In genomic region chr1:54694771-54695170, GRCh38 we compare ENCODE assay signal across 40 cellular contexts. TPM values are rescaled to one million over a fixed set of nuclear protein-coding genes. Genes with fewer than 3 reads are reported as not detected.
"Had no signal": no experiment of that assay in that cellular context is flagged by ENCODE, and none has a peak within 500 bp of the region (broad histone marks: within the 10 kb centered on the region; RNA-seq: fewer than 3 reads in every experiment).

No MANE protein-coding gene starts in this region.

- H3K27me3 ChIP-seq: adrenal gland, ascending aorta, body of pancreas, breast epithelium, cardiac muscle cell had no signal

- H3K4me3 ChIP-seq: adrenal gland, ascending aorta, body of pancreas, breast epithelium, cardiac muscle cell had no signal

- H3K27ac ChIP-seq: adrenal gland, ascending aorta, body of pancreas, brain microvascular endothelial cell, breast epithelium, cardiac muscle cell had no signal

- H3K36me3 Mint-ChIP-seq: activated naive CD4-positive, alpha-beta T cell treated with anti-CD3 and anti-CD28 coated beads, Interleukin-2, amount 10 ng/mL, durations not matched to agents 7 days and 5 days; activated naive CD4-positive, alpha-beta T cell treated with anti-CD3 and anti-CD28 coated beads, Interleukin-2, amount 50 U/mL, for 24 hours; activated naive CD4-positive, alpha-beta T cell treated with anti-CD3 and anti-CD28 coated beads, Interleukin-2, amount 50 U/mL, for 72 hours; activated naive CD8-positive, alpha-beta T cell; activated naive CD8-positive, alpha-beta T cell treated with anti-CD3 and anti-CD28 coated beads for 36 hours; activated naive CD8-positive, alpha-beta T cell treated with anti-CD3 and anti-CD28 coated beads, Interleukin-2, amount 10 ng/mL, durations not matched to agents 7 days and 5 days; brain had no signal

- H3K4me1 ChIP-seq: adrenal gland, ascending aorta, body of pancreas, breast epithelium had no signal

- H3K9me3 ChIP-seq: adrenal gland, ascending aorta, body of pancreas, breast epithelium had no signal

- H3K27me3 Mint-ChIP-seq: activated naive CD4-positive, alpha-beta T cell treated with anti-CD3 and anti-CD28 coated beads, Interleukin-2, amount 50 U/mL, for 24 hours; activated naive CD8-positive, alpha-beta T cell treated with anti-CD3 and anti-CD28 coated beads for 36 hours had no signal

- ATAC-seq: activated naive CD4-positive, alpha-beta T cell treated with anti-CD3 and anti-CD28 coated beads, Interleukin-2, amount 50 U/mL, for 72 hours; activated naive CD8-positive, alpha-beta T cell treated with anti-CD3 and anti-CD28 coated beads, Interleukin-2, amount 50 U/mL, for 24 hours; activated T-cell treated with anti-CD3 and anti-CD28 coated beads, Interleukin-2, amount 50 U/mL, for 4 hours; activated T-cell treated with anti-CD3 and anti-CD28 coated beads, Interleukin-2, amount 50 U/mL, for 72 hours; activated T-helper 17 cell treated with anti-CD3 and anti-CD28 coated beads, Interleukin-2, amount 50 U/mL, for 72 hours; body of pancreas had no signal

- DNase-seq: activated effector memory CD4-positive, alpha-beta T cell treated with anti-CD3 and anti-CD28 coated beads, Interleukin-2, amount 50 U/mL, for 16 hours; activated effector memory CD4-positive, alpha-beta T cell treated with Interleukin-2 at 50 U/mL for 16 hours; activated gamma-delta T cell; activated gamma-delta T cell treated with Interleukin-2 at 50 U/mL for 16 hours; activated naive CD4-positive, alpha-beta T cell; activated naive CD4-positive, alpha-beta T cell treated with anti-CD3 and anti-CD28 coated beads for 36 hours; activated naive CD4-positive, alpha-beta T cell treated with anti-CD3 and anti-CD28 coated beads, Interleukin-2, amount 10 ng/mL, durations not matched to agents 7 days and 5 days; activated naive CD4-positive, alpha-beta T cell treated with anti-CD3 and anti-CD28 coated beads, Interleukin-2, amount 50 U/mL, for 16 hours; activated naive CD4-positive, alpha-beta T cell treated with Interleukin-2 at 50 U/mL for 16 hours; activated naive CD8-positive, alpha-beta T cell treated with anti-CD3 and anti-CD28 coated beads for 36 hours; activated naive CD8-positive, alpha-beta T cell treated with anti-CD3 and anti-CD28 coated beads, Interleukin-2, amount 10 ng/mL, durations not matched to agents 7 days and 5 days; activated naive CD8-positive, alpha-beta T cell treated with anti-CD3 and anti-CD28 coated beads, Interleukin-2, amount 50 U/mL, for 24 hours; activated T-cell treated with anti-CD3 and anti-CD28 coated beads, Interleukin-2, amount 50 U/mL, for 1 hour; activated T-cell treated with anti-CD3 and anti-CD28 coated beads, Interleukin-2, amount 50 U/mL, for 24 hours; activated T-cell treated with anti-CD3 and anti-CD28 coated beads, Interleukin-2, amount 50 U/mL, for 4 hours; activated T-cell treated with anti-CD3 and anti-CD28 coated beads, Interleukin-2, amount 50 U/mL, for 48 hours; activated T-cell treated with anti-CD3 and anti-CD28 coated beads, Interleukin-2, amount 50 U/mL, for 72 hours; adrenal gland; amniotic stem cell; amygdala; anterior cingulate cortex; aorta; body of pancreas; brain microvascular endothelial cell; caudate nucleus; central memory CD4-positive, alpha-beta T cell; cerebellar nuclear complex had no signal

- FAIRE-seq: astrocyte, bronchial epithelial cell had no signal

- H3K4me1 Mint-ChIP-seq: activated naive CD4-positive, alpha-beta T cell treated with anti-CD3 and anti-CD28 coated beads, Interleukin-2, amount 10 ng/mL, durations not matched to agents 7 days and 5 days; activated naive CD4-positive, alpha-beta T cell treated with anti-CD3 and anti-CD28 coated beads, Interleukin-2, amount 50 U/mL, for 24 hours; activated naive CD8-positive, alpha-beta T cell treated with anti-CD3 and anti-CD28 coated beads, Interleukin-2, amount 10 ng/mL, durations not matched to agents 7 days and 5 days; activated T-helper 17 cell treated with anti-CD3 and anti-CD28 coated beads, Interleukin-2, amount 50 U/mL, for 72 hours; brain; central memory CD8-positive, alpha-beta T cell had no signal

- H3K36me3 ChIP-seq: adrenal gland, brain microvascular endothelial cell, breast epithelium, cardiac muscle cell had no signal

- H3K4me3 Mint-ChIP-seq: activated naive CD4-positive, alpha-beta T cell treated with anti-CD3 and anti-CD28 coated beads for 36 hours; activated naive CD4-positive, alpha-beta T cell treated with anti-CD3 and anti-CD28 coated beads, Interleukin-2, amount 10 ng/mL, durations not matched to agents 7 days and 5 days; activated naive CD4-positive, alpha-beta T cell treated with anti-CD3 and anti-CD28 coated beads, Interleukin-2, amount 50 U/mL, for 24 hours; activated naive CD8-positive, alpha-beta T cell; activated naive CD8-positive, alpha-beta T cell treated with anti-CD3 and anti-CD28 coated beads for 36 hours; activated naive CD8-positive, alpha-beta T cell treated with anti-CD3 and anti-CD28 coated beads, Interleukin-2, amount 10 ng/mL, durations not matched to agents 7 days and 5 days; activated naive CD8-positive, alpha-beta T cell treated with anti-CD3 and anti-CD28 coated beads, Interleukin-2, amount 50 U/mL, for 24 hours; activated T-cell treated with anti-CD3 and anti-CD28 coated beads, Interleukin-2, amount 50 U/mL, for 24 hours; activated T-cell treated with anti-CD3 and anti-CD28 coated beads, Interleukin-2, amount 50 U/mL, for 4 hours; activated T-cell treated with anti-CD3 and anti-CD28 coated beads, Interleukin-2, amount 50 U/mL, for 72 hours; activated T-helper 1 cell treated with anti-CD3 and anti-CD28 coated beads, Interleukin-12 subunit alpha, Interleukin-12 subunit beta, Interleukin-2, Interleukin-4 antibody, amounts not matched to agents 30 ng/mL and 10 ng/mL and 1 ng/mL, durations not matched to agents 14 hours and 24 hours and 36 hours; activated T-helper 17 cell treated with anti-CD3 and anti-CD28 coated beads, Interleukin-2, amount 50 U/mL, for 72 hours; brain; central memory CD8-positive, alpha-beta T cell had no signal

- H3K27ac Mint-ChIP-seq: activated naive CD4-positive, alpha-beta T cell treated with anti-CD3 and anti-CD28 coated beads for 36 hours; activated naive CD4-positive, alpha-beta T cell treated with anti-CD3 and anti-CD28 coated beads, Interleukin-2, amount 10 ng/mL, durations not matched to agents 7 days and 5 days; activated naive CD4-positive, alpha-beta T cell treated with anti-CD3 and anti-CD28 coated beads, Interleukin-2, amount 50 U/mL, for 24 hours; activated naive CD4-positive, alpha-beta T cell treated with anti-CD3 and anti-CD28 coated beads, Interleukin-2, amount 50 U/mL, for 72 hours; activated naive CD8-positive, alpha-beta T cell; activated naive CD8-positive, alpha-beta T cell treated with anti-CD3 and anti-CD28 coated beads for 36 hours; activated naive CD8-positive, alpha-beta T cell treated with anti-CD3 and anti-CD28 coated beads, Interleukin-2, amount 10 ng/mL, durations not matched to agents 7 days and 5 days; activated naive CD8-positive, alpha-beta T cell treated with anti-CD3 and anti-CD28 coated beads, Interleukin-2, amount 50 U/mL, for 24 hours; activated T-cell treated with anti-CD3 and anti-CD28 coated beads, Interleukin-2, amount 50 U/mL, for 24 hours; activated T-cell treated with anti-CD3 and anti-CD28 coated beads, Interleukin-2, amount 50 U/mL, for 72 hours; activated T-helper 1 cell treated with anti-CD3 and anti-CD28 coated beads, Interleukin-12 subunit alpha, Interleukin-12 subunit beta, Interleukin-2, Interleukin-4 antibody, amounts not matched to agents 30 ng/mL and 10 ng/mL and 1 ng/mL, durations not matched to agents 14 hours and 24 hours and 36 hours; activated T-helper 17 cell treated with anti-CD3 and anti-CD28 coated beads, Interleukin-2, amount 50 U/mL, for 72 hours; activated T-helper 2 cell treated with anti-CD3 and anti-CD28 coated beads, Interferon-gamma antibody, Interleukin-2, Interleukin-4, amounts not matched to agents 10 μg/mL and 5 μg/mL and 100 μg/mL, durations not matched to agents 14 hours and 24 hours and 36 hours; brain had no signal

- H3K9me3 Mint-ChIP-seq: activated naive CD4-positive, alpha-beta T cell treated with anti-CD3 and anti-CD28 coated beads for 36 hours; activated naive CD4-positive, alpha-beta T cell treated with anti-CD3 and anti-CD28 coated beads, Interleukin-2, amount 10 ng/mL, durations not matched to agents 7 days and 5 days; activated naive CD4-positive, alpha-beta T cell treated with anti-CD3 and anti-CD28 coated beads, Interleukin-2, amount 50 U/mL, for 24 hours; activated naive CD4-positive, alpha-beta T cell treated with anti-CD3 and anti-CD28 coated beads, Interleukin-2, amount 50 U/mL, for 72 hours; activated naive CD8-positive, alpha-beta T cell treated with anti-CD3 and anti-CD28 coated beads for 36 hours; activated naive CD8-positive, alpha-beta T cell treated with anti-CD3 and anti-CD28 coated beads, Interleukin-2, amount 10 ng/mL, durations not matched to agents 7 days and 5 days; activated naive CD8-positive, alpha-beta T cell treated with anti-CD3 and anti-CD28 coated beads, Interleukin-2, amount 50 U/mL, for 24 hours; activated T-cell treated with anti-CD3 and anti-CD28 coated beads, Interleukin-2, amount 50 U/mL, for 24 hours; activated T-cell treated with anti-CD3 and anti-CD28 coated beads, Interleukin-2, amount 50 U/mL, for 4 hours; activated T-cell treated with anti-CD3 and anti-CD28 coated beads, Interleukin-2, amount 50 U/mL, for 72 hours; activated T-helper 1 cell treated with anti-CD3 and anti-CD28 coated beads, Interleukin-12 subunit alpha, Interleukin-12 subunit beta, Interleukin-2, Interleukin-4 antibody, amounts not matched to agents 30 ng/mL and 10 ng/mL and 1 ng/mL, durations not matched to agents 14 hours and 24 hours and 36 hours; activated T-helper 17 cell treated with anti-CD3 and anti-CD28 coated beads, Interleukin-2, amount 50 U/mL, for 72 hours; activated T-helper 2 cell treated with anti-CD3 and anti-CD28 coated beads, Interferon-gamma antibody, Interleukin-2, Interleukin-4, amounts not matched to agents 10 μg/mL and 5 μg/mL and 100 μg/mL, durations not matched to agents 14 hours and 24 hours and 36 hours; central memory CD8-positive, alpha-beta T cell had no signal

RNA-seq across cellular contexts. Expression of gene MROH7, which starts 53.2 kb away (rescaled TPM):
- total RNA-seq: activated T-helper 1 cell treated with anti-CD3 and anti-CD28 coated beads, Interleukin-12 subunit alpha, Interleukin-12 subunit beta, Interleukin-2, Interleukin-4 antibody, amounts not matched to agents 30 ng/mL and 10 ng/mL and 1 ng/mL, durations not matched to agents 14 hours and 24 hours and 36 hours; astrocyte had no signal
